In the genomic region with DNA sequence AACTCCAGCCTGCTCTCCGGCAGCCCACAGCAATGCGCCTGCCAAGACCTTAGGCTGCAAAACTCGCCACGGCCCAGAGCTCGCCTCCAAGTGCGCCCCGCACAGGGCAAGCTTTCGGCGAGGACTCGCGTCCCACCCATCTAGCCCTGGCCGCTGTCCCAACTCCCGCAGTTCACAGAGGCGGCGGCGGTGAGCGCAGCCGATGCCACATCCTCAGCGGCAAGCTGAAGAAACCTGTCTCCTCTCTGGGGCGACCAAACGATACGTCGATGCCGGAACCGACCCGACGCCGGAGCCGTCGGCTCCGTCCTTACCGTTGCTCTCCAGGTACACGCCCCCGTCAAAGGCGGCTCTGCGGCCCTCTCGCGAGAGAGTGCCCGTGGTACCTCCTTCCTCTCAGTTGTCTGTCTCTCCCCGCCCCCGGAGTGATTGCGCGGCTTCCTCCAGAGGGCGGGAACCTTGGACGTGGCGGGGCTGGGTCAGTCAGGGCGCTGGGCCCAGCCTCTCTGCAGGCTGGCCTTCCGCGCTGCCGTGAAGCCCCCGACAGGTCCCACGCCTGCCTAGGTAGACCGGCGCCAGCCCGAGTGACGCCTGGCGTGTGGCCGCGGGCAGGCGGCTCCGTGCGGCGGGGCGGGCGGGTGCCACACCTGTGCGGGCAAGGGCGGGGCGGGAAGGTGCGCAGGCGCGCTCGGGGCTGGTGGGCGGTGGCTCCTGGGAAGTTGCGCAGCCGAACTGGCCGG, we compare ENCODE assay signal across 8 cellular contexts. TPM values are rescaled to one million over a fixed set of nuclear protein-coding genes. Genes with fewer than 3 reads are reported as not detected.
A peak's percentile ranks its signal among the peaks of the same experiment; 100 is the strongest.
DNase-seq lines count a peak whose midpoint lies in the region; ATAC-seq and TF ChIP-seq lines count a peak whose summit lies in the region.

No MANE protein-coding gene starts in this region.

- peak overlapping the region; percentile 83 for H3K4me3 ChIP-seq in colonic mucosa

- no peaks in the 10 kb centered on the region for H3K36me3 ChIP-seq in colonic mucosa

- no peaks in the 10 kb centered on the region for H3K9me3 ChIP-seq in colonic mucosa

- peak; percentile 10 for TF ChIP-seq CTCF in colonic mucosa (IDR thresholded peaks at IDR 0.05)

- intact Hi-C loops in colonic mucosa (cut with DNase I), result loop anchor here (10.0 kb wide), 2 partner anchors 81 to 149 kb away; a partner anchor contains a TSS

- peaks cover 6% of the 10 kb centered on the region for H3K4me1 ChIP-seq in colonic mucosa

- ATAC-seq in GM19324 (IDR thresholded peaks at IDR 0.05; ENCODE audit: low FRiP score, unreplicated experiment) (peak; percentile 96), HG03460 (IDR thresholded peaks at IDR 0.05; ENCODE audit: unreplicated experiment) (peak; percentile 89)

- DNase-seq in C1 segment of cervical spinal cord (lab: John Stamatoyannopoulos, UW) (peak; percentile 88 to 99 (median 97)), NCI-H524 (lab: John Stamatoyannopoulos, UW) (peak; percentile 70 to 85), colonic mucosa (peak; percentile 98)
- peak; percentile 98 for DNase-seq in activated CD4-positive, alpha-beta T cell treated with anti-CD3 and anti-CD28 coated beads for 48 hours
- peak; percentile 87 to 97 (median 93) for DNase-seq in stimulated activated CD4-positive, alpha-beta T cell treated with anti-CD3 and anti-CD28 coated beads, Interleukin-1b, Interleukin-23, amount 100 ng/mL, for 24 hours (ENCODE audit: low read depth in 4 of 4, low spot score in 1 of 4)

- no peaks in the 10 kb centered on the region for H3K27me3 ChIP-seq in colonic mucosa
- H3K27me3 ChIP-seq in layer of hippocampus (ENCODE audit: control insufficient read depth, insufficient read depth, low read length), result no peaks in the 10 kb centered on the region

- peak overlapping the region; percentile 99 for H3K27ac ChIP-seq in colonic mucosa
- H3K27ac ChIP-seq in layer of hippocampus (ENCODE audit: low read depth, low read length), result peak overlapping the region; percentile 97

- H3K9ac ChIP-seq in colonic mucosa (ENCODE audit: low read depth in 2 of 2, low read length in 2 of 2), result peak overlapping the region; percentile 91 to 99

RNA-seq across cellular contexts. Expression of a gene that starts 0.4 kb away (rescaled TPM):
- total RNA-seq in colonic mucosa, result 1 to 10 TPM; 5.0 to 7.1 TPM

Comparison
In these comparisons a context has a peak if more than half of its experiments do, and no peak if none do; other contexts are left out.
1. Peak in every context shown above with its lines: DNase-seq, ATAC-seq, H3K4me3 ChIP-seq and H3K27ac ChIP-seq.